In the genomic region with DNA sequence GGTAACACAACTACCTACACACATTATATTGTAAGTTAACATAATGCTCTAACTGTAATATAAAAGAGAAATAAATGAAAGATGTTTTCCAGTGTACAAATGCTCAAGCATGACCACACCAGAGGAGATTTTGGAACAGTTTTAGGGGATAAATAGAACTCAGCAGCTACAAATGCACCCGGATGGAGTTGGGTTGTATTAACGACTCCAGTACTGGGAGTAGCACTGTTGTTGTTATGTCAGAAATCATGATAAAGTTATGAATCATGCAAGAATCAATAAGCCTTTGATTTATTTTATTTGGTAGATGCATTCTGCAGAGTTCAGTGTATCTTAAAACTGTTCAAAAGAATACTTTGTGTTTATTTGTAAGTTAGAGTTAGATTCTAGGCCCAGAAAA, we compare ENCODE assay signal across 24 cellular contexts.
"Had no signal": no experiment of that assay in that cellular context is flagged by ENCODE, and none has a peak within 500 bp of the region (broad histone marks: within the 10 kb centered on the region; RNA-seq: fewer than 3 reads in every experiment).

No MANE protein-coding gene starts in this region.

- H3K4me1 Mint-ChIP-seq: activated CD4-positive, alpha-beta T cell treated with anti-CD3 and anti-CD28 coated beads for 36 hours; activated naive CD8-positive, alpha-beta T cell treated with anti-CD3 and anti-CD28 coated beads for 36 hours; central memory CD8-positive, alpha-beta T cell; nephron had no signal

- H3K27me3 Mint-ChIP-seq: activated CD4-positive, alpha-beta T cell treated with anti-CD3 and anti-CD28 coated beads for 36 hours; activated naive CD8-positive, alpha-beta T cell treated with anti-CD3 and anti-CD28 coated beads for 36 hours; central memory CD8-positive, alpha-beta T cell; effector memory CD8-positive, alpha-beta T cell; stimulated activated naive CD8-positive, alpha-beta T cell treated with anti-CD3 and anti-CD28 coated beads, Interleukin-15, Interleukin-2, amounts not matched to agents 100 ng/mL and 50 ng/mL, for 24 hours had no signal

- DNase-seq: activated CD4-positive, alpha-beta T cell treated with anti-CD3 and anti-CD28 coated beads for 36 hours; activated CD4-positive, alpha-beta T cell treated with anti-CD3 and anti-CD28 coated beads, Interleukin-2, amount 50 U/mL, for 48 hours; activated naive CD4-positive, alpha-beta T cell treated with Interleukin-2 at 50 U/mL for 16 hours; activated naive CD8-positive, alpha-beta T cell treated with anti-CD3 and anti-CD28 coated beads for 36 hours; activated T-cell treated with anti-CD3 and anti-CD28 coated beads, Interleukin-2, amount 50 U/mL, for 48 hours; dorsolateral prefrontal cortex; effector memory CD8-positive, alpha-beta T cell; head of caudate nucleus; hypothalamus; retina; stimulated activated CD4-positive, alpha-beta T cell treated with anti-CD3 and anti-CD28 coated beads, Interleukin-12 subunit alpha, Interleukin-12 subunit beta, amount 100 ng/mL, for 4 hours; T-helper 9 cell; upper lobe of right lung had no signal

- H3K27me3 ChIP-seq: breast epithelium, dorsolateral prefrontal cortex, suprapubic skin, upper lobe of right lung had no signal

- H3K4me3 Mint-ChIP-seq: activated CD4-positive, alpha-beta T cell treated with anti-CD3 and anti-CD28 coated beads for 36 hours; activated naive CD8-positive, alpha-beta T cell treated with anti-CD3 and anti-CD28 coated beads for 36 hours; central memory CD8-positive, alpha-beta T cell; effector memory CD8-positive, alpha-beta T cell; nephron; stimulated activated naive CD8-positive, alpha-beta T cell treated with anti-CD3 and anti-CD28 coated beads, Interleukin-15, Interleukin-2, amounts not matched to agents 100 ng/mL and 50 ng/mL, for 24 hours; WTC11 had no signal

- H3K9me3 Mint-ChIP-seq: activated naive CD8-positive, alpha-beta T cell treated with anti-CD3 and anti-CD28 coated beads for 36 hours; central memory CD8-positive, alpha-beta T cell; effector memory CD8-positive, alpha-beta T cell; nephron; stimulated activated naive CD8-positive, alpha-beta T cell treated with anti-CD3 and anti-CD28 coated beads, Interleukin-15, Interleukin-2, amounts not matched to agents 100 ng/mL and 50 ng/mL, for 24 hours; WTC11 had no signal

- H3K36me3 ChIP-seq: breast epithelium had no signal

- H3K9ac ChIP-seq: parathyroid adenoma had no signal

- H3K27ac ChIP-seq: breast epithelium, dorsolateral prefrontal cortex, parathyroid adenoma, suprapubic skin, upper lobe of right lung had no signal

- H3K4me1 ChIP-seq: upper lobe of right lung had no signal

- H3K9me3 ChIP-seq: breast epithelium, suprapubic skin, upper lobe of right lung had no signal

- FAIRE-seq: colon, endothelial cell of umbilical vein, frontal cortex had no signal

- H3K27ac Mint-ChIP-seq: activated CD4-positive, alpha-beta T cell treated with anti-CD3 and anti-CD28 coated beads for 36 hours; activated naive CD8-positive, alpha-beta T cell treated with anti-CD3 and anti-CD28 coated beads for 36 hours; effector memory CD8-positive, alpha-beta T cell; nephron; stimulated activated naive CD8-positive, alpha-beta T cell treated with anti-CD3 and anti-CD28 coated beads, Interleukin-15, Interleukin-2, amounts not matched to agents 100 ng/mL and 50 ng/mL, for 24 hours; WTC11 had no signal

- H3K36me3 Mint-ChIP-seq: activated naive CD8-positive, alpha-beta T cell treated with anti-CD3 and anti-CD28 coated beads for 36 hours had no signal

- ATAC-seq: activated CD4-positive, alpha-beta T cell treated with anti-CD3 and anti-CD28 coated beads for 36 hours; effector memory CD8-positive, alpha-beta T cell; esophagus mucosa; upper lobe of right lung; WTC11 had no signal

- H3K4me3 ChIP-seq: breast epithelium, dorsolateral prefrontal cortex, suprapubic skin, upper lobe of right lung had no signal
